In the genomic region with DNA sequence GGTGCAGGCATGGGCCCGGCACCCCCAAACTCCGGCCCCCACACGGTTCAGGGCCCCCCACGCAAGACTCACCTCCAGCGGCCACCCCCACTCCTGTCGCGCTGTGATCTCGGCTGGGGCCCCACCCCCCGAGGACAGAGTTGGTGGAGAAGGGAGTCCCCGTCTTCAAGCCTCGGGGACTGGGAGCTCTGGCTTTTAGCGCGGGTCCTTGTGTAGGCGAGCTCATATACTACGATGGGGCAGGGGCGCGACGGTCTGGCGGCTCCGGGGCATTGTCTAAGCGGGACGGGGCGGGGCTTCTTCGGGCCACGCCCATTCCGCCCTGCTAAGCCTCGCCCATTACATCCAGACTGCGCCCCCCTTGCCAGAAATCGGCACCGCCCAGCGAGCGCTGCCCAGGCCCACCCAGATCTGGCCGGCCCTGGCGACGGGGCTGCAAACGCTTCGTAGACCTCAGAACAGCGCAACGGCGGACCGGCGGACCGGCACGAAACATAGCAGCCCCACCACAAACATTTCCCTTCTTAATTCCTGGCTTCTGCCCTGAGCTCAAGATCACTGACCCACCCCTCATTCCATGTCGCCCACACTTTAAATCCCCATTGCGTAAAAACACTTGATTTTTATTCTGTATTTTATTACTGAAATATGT, we compare ENCODE assay signal across 8 cellular contexts. TPM values are rescaled to one million over a fixed set of nuclear protein-coding genes. Genes with fewer than 3 reads are reported as not detected.
DNase-seq lines count a peak whose midpoint lies in the region; ATAC-seq and TF ChIP-seq lines count a peak whose summit lies in the region.

No MANE protein-coding gene starts in this region.

- peak; percentile 74 for ATAC-seq in DND-41 (ENCODE audit: insufficient read depth, low read depth)
- ATAC-seq in HG02642 (IDR thresholded peaks at IDR 0.05; ENCODE audit: poor library complexity, unreplicated experiment): peak; percentile 42

- H3K27ac ChIP-seq in DND-41 (ENCODE audit: low read length): peak overlapping the region; percentile 65
- peak overlapping the region; percentile 94 for H3K27ac ChIP-seq in mesodermal cell (ENCODE audit: low read depth, low read length, severe bottlenecking)

- H3K4me2 ChIP-seq in DND-41 (ENCODE audit: insufficient read depth, low read length): peak overlapping the region; percentile 92

- H3K4me1 ChIP-seq in DND-41 (ENCODE audit: insufficient read depth, low read length): peaks cover 35% of the 10 kb centered on the region
- H3K4me1 ChIP-seq in mesodermal cell (ENCODE audit: control insufficient read depth, insufficient read depth, low read length, poor library complexity, severe bottlenecking): peaks cover 30% of the 10 kb centered on the region

- H3K4me3 ChIP-seq in DND-41 (ENCODE audit: low read depth in 1 of 2, low read length in 2 of 2) (peak overlapping the region; percentile 46 to 70; a peak in 3 of 4 replicates), mesodermal cell (ENCODE audit: extremely low read depth, insufficient read depth, low read length, poor library complexity, severe bottlenecking) (peak overlapping the region; percentile 94)

- H2AFZ ChIP-seq in DND-41 (ENCODE audit: low read depth, low read length): peak overlapping the region; percentile 65

- H3K36me3 ChIP-seq in DND-41 (ENCODE audit: insufficient read depth, low read length): peaks cover 54% of the 10 kb centered on the region
- H3K36me3 ChIP-seq in mesodermal cell (ENCODE audit: control insufficient read depth, insufficient read depth, low read length): peaks cover 79% of the 10 kb centered on the region

- no peaks in the 10 kb centered on the region for H3K27me3 ChIP-seq in DND-41 (ENCODE audit: insufficient read depth, low read length, poor library complexity)

- peaks cover 19% of the 10 kb centered on the region for H4K20me1 ChIP-seq in DND-41 (ENCODE audit: insufficient read depth, low read length)

- DNase-seq in DND-41 (peak; percentile 79), NOMO-1 (lab: John Stamatoyannopoulos, UW; ENCODE audit: unreplicated experiment in 2 of 2) (peak; percentile 55 to 67), activated T-cell treated with anti-CD3 and anti-CD28 coated beads for 4 hours (peak; percentile 53), epidermal melanocyte (ENCODE audit: insufficient read length, low spot score) (peak; percentile 69), NCI-H2081 (lab: John Stamatoyannopoulos, UW) (no peak)
- DNase-seq in stimulated activated CD8-positive, alpha-beta memory T cell treated with anti-CD3 and anti-CD28 coated beads, Interleukin-4, amount 100 ng/mL, for 4 hours (ENCODE audit: low read depth in 2 of 2, low spot score in 1 of 2): peak; percentile 36 to 48

- peak overlapping the region; percentile 69 for H3K9ac ChIP-seq in DND-41 (ENCODE audit: low read depth, low read length)

- H3K79me2 ChIP-seq in DND-41 (ENCODE audit: insufficient read depth, low read length): peaks cover 20% of the 10 kb centered on the region

- TF ChIP-seq CTCF in DND-41 (IDR thresholded peaks at IDR 0.05; ENCODE audit: borderline replicate concordance, extremely low read depth, low read length, poor library complexity, severe bottlenecking): peak; percentile 9

- H3K9me3 ChIP-seq in DND-41 (ENCODE audit: insufficient read depth, low read length, severe bottlenecking) (no peaks in the 10 kb centered on the region), mesodermal cell (ENCODE audit: control insufficient read depth, low read length) (no peaks in the 10 kb centered on the region)

- 0 to 1% methylated on average over 26 to 34 of the region's 46 CpGs for WGBS in mesodermal cell (ENCODE audit: insufficient coverage in 2 of 2), 2 experiments

RNA-seq across cellular contexts. Expression of a gene that starts 1.0 kb away (rescaled TPM):
- polyA plus RNA-seq in mesodermal cell (2013, experiment 1 of 2): 159 TPM
- 131 TPM for polyA plus RNA-seq in mesodermal cell (2013, experiment 2 of 2)

RNA-seq across cellular contexts. Expression of a gene that starts 6.2 kb away (rescaled TPM):
- 774 TPM for polyA plus RNA-seq in mesodermal cell (2013, experiment 1 of 2)
- polyA plus RNA-seq in mesodermal cell (2013, experiment 2 of 2): 678 TPM

RNA-seq across cellular contexts. Expression of a gene that starts 6.9 kb away (rescaled TPM):
- 0.11 TPM for polyA plus RNA-seq in mesodermal cell (2013, experiment 1 of 2)
- not detected for polyA plus RNA-seq in mesodermal cell (2013, experiment 2 of 2)

RNA-seq across cellular contexts. Expression of a gene that starts 8.6 kb away (rescaled TPM):
- polyA plus RNA-seq in mesodermal cell (2013, experiment 1 of 2): 0.85 TPM
- polyA plus RNA-seq in mesodermal cell (2013, experiment 2 of 2): 1.2 TPM

RNA-seq across cellular contexts. Expression of a gene that starts 9.7 kb away (rescaled TPM):
- polyA plus RNA-seq in mesodermal cell (2013, experiment 1 of 2): 31.6 TPM
- polyA plus RNA-seq in mesodermal cell (2013, experiment 2 of 2): 21.8 TPM

Comparison
In these comparisons a context has a peak if more than half of its experiments do, and no peak if none do; other contexts are left out.
1. DNase-seq: peak in DND-41 (single experiment), NOMO-1 (2 of 2), activated T-cell treated with anti-CD3 and anti-CD28 coated beads for 4 hours (single experiment), epidermal melanocyte (single experiment) and stimulated activated CD8-positive, alpha-beta memory T cell treated with anti-CD3 and anti-CD28 coated beads, Interleukin-4, amount 100 ng/mL, for 4 hours (2 of 2); none in NCI-H2081 (0 of 2).